In the genomic region with DNA sequence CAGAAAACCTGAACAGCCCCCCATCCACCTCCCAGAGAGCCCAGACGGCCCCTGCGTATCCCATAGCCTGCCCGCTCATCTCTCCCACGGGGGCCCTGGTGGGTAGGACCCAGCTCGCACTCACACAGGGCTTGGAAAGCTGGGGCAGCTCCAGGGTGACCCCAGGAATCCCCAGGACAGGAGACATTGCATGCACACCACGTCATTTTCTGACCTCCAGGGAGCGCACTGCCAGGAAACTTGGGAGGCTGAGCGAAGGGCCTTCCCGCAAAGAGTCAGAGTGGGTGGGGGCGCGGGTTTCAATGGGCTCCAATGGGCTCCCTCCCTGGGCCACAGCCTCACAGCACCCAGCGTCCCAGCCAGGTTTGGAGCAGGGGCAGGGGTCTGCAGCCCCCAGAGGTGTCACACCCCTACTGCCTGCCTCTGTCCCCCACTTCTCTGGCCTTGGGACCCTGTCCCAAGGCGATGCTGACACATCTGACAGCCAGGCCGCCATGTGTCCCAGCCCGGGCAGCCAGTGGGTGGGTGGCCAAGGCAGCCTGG, we compare ENCODE assay signal across 2 cellular contexts.
TF ChIP-seq lines count a peak whose summit lies in the region.

No MANE protein-coding gene starts in this region.

TF ChIP-seq in Ishikawa, 13 proteins besides CTCF, POLR2A, EP300 and RAD21:
- TF ChIP-seq ZBTB7A (IDR thresholded peaks at IDR 0.05; ENCODE audit: low read depth) = peak; percentile 88; the same call in 1 of the 2 replicates
- no peak for TF ChIP-seq CEBPB (IDR thresholded peaks at IDR 0.05)

TF ChIP-seq in K562, 482 proteins besides CTCF, POLR2A, EP300 and RAD21:
- TF ChIP-seq CREM (IDR thresholded peaks at IDR 0.05; ENCODE audit: low read depth) = peak; percentile 64
- no peak for TF ChIP-seq ATF7 (IDR thresholded peaks at IDR 0.05)
